Comparison of ENCODE assay signal across 1 cellular context in the genomic region with DNA sequence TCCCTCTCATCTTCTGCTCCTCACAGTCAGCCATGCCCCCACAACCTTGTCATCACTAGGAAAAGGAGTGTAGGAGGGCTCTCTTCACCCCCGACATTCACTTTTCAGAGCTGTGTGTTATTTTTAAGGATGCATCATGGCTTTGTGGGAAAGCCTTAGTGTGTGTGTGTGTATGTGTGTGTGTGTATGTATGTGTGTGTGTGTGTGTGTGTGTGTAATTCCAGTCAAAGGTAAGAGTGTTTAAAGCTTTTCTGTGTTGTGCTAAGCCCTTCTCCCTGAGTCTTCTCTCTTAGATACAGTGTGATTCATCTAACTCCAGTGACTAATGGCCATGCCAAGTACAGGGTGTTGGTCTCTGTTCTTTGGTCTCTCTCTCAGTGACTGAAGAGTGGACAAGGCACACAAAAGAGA.
TF ChIP-seq lines count a peak whose summit lies in the region.

No MANE protein-coding gene starts in this region.

TF ChIP-seq in A549, 52 proteins besides CTCF, POLR2A, EP300 and RAD21 (continued from another document):
- TF ChIP-seq, protein P1, sequence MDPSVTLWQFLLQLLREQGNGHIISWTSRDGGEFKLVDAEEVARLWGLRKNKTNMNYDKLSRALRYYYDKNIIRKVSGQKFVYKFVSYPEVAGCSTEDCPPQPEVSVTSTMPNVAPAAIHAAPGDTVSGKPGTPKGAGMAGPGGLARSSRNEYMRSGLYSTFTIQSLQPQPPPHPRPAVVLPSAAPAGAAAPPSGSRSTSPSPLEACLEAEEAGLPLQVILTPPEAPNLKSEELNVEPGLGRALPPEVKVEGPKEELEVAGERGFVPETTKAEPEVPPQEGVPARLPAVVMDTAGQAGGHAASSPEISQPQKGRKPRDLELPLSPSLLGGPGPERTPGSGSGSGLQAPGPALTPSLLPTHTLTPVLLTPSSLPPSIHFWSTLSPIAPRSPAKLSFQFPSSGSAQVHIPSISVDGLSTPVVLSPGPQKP (IDR thresholded peaks at IDR 0.05; ENCODE audit: low read depth, low read length), result no peak
TF ChIP-seq in A549: peak in this region for 0.
